Comparison of ENCODE assay signal across 8 cellular contexts in the genomic region with DNA sequence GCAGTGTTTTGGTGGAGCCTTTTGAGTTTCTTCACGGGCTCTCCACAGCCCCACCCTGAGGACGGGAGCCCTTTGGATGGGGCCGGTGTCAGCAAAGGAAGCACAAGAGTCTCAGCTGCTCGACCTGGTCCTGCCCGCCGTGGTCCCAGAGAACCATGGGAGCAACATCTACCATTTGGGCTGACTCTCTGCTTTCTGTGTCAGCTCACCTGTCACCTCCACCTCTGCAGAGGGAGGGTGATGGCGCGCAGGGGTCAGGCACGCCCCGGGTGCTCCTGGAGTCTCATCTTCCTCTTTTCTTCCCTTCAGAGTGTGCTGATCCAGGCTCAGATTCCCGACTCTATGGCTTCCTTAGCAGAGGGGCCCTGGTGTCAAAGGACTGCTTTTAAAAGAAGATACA.
DNase-seq lines count a peak whose midpoint lies in the region; TF ChIP-seq lines count a peak whose summit lies in the region.

No MANE protein-coding gene starts in this region.

- POLR2A ChIA-PET in activated CD4-positive, alpha-beta memory T cell treated with anti-CD3 and anti-CD28 coated beads for 36 hours (lab: Charles Lee) = no interaction called here

- H3K4me1 ChIP-seq in GM23248 (ENCODE audit: insufficient read depth) (peaks cover 14% of the 10 kb centered on the region), left ventricle myocardium inferior (peaks cover 37% of the 10 kb centered on the region), skeletal muscle satellite cell (ENCODE audit: control insufficient read depth, insufficient read depth, low read length) (peaks cover 16% of the 10 kb centered on the region)

- intact Hi-C loops in activated CD4-positive, alpha-beta memory T cell treated with anti-CD3 and anti-CD28 coated beads for 36 hours (cut with micrococcal nuclease) = no loop called here
- intact Hi-C loops in left ventricle myocardium inferior (cut with micrococcal nuclease) = no loop called here

- H3K4me1 Mint-ChIP-seq in activated CD4-positive, alpha-beta memory T cell treated with anti-CD3 and anti-CD28 coated beads for 36 hours (ENCODE audit: low read depth) = peaks cover 24% of the 10 kb centered on the region

- H3K9me2 ChIP-seq in GM23248 (ENCODE audit: insufficient read depth) = no peaks in the 10 kb centered on the region

- peak overlapping the region; percentile 33 for H3K27ac Mint-ChIP-seq in activated CD4-positive, alpha-beta memory T cell treated with anti-CD3 and anti-CD28 coated beads for 36 hours

- CTCF ChIA-PET in activated CD4-positive, alpha-beta memory T cell treated with anti-CD3 and anti-CD28 coated beads for 36 hours (lab: Charles Lee) = no interaction called here

- no peaks in the 10 kb centered on the region for H3K9me3 ChIP-seq in GM23248 (ENCODE audit: low read depth)
- no peaks in the 10 kb centered on the region for H3K9me3 ChIP-seq in left ventricle myocardium inferior (replicated peaks)
- no peaks in the 10 kb centered on the region for H3K9me3 ChIP-seq in skeletal muscle satellite cell (replicated peaks; ENCODE audit: low read length)

- H4K20me1 ChIP-seq in GM23248 (ENCODE audit: insufficient read depth) = no peaks in the 10 kb centered on the region

- H2AFZ ChIP-seq in GM23248 = no peak overlapping the region

- H3K36me3 Mint-ChIP-seq in activated CD4-positive, alpha-beta memory T cell treated with anti-CD3 and anti-CD28 coated beads for 36 hours = peaks cover 14% of the 10 kb centered on the region

- peaks cover 17% of the 10 kb centered on the region; the same call in 1 of the 2 replicates for H3F3A ChIP-seq in GM23248 (ENCODE audit: insufficient read depth)

- peak overlapping the region; percentile 98 for H3K27ac ChIP-seq in GM23248
- H3K27ac ChIP-seq in left ventricle myocardium inferior (replicated peaks) = peak overlapping the region; percentile 88

- in situ Hi-C loops in GM23248 (cut with MboI) = no loop called here

- DNase-seq in GM23248 (no peak), left ventricle myocardium inferior (no peak), hippocampal formation (lab: John Stamatoyannopoulos, UW) (no peak), T-helper 9 cell (no peak), DMS 273 (lab: John Stamatoyannopoulos, UW; ENCODE audit: unreplicated experiment) (no peak), DMS114 treated with DMSO at 0.1 percent for 48 hours (lab: John Stamatoyannopoulos, UW; ENCODE audit: unreplicated experiment) (no peak)
- no peak for DNase-seq in activated CD4-positive, alpha-beta memory T cell treated with anti-CD3 and anti-CD28 coated beads for 36 hours

- H3K27me3 Mint-ChIP-seq in activated CD4-positive, alpha-beta memory T cell treated with anti-CD3 and anti-CD28 coated beads for 36 hours = no peaks in the 10 kb centered on the region

- H3K36me3 ChIP-seq in GM23248 (ENCODE audit: low read depth) (no peaks in the 10 kb centered on the region), left ventricle myocardium inferior (no peaks in the 10 kb centered on the region), skeletal muscle satellite cell (ENCODE audit: insufficient read depth, low read length) (no peaks in the 10 kb centered on the region)

- H3K4me3 Mint-ChIP-seq in activated CD4-positive, alpha-beta memory T cell treated with anti-CD3 and anti-CD28 coated beads for 36 hours = no peak overlapping the region

- 48% methylated on average over 11 of the region's 11 CpGs for WGBS in GM23248 (ENCODE audit: low coverage in 1 of 2, low lambda C conversion rate in 2 of 2, missing lambda C conversion rate in 2 of 2), 2 experiments

- H3K9me3 Mint-ChIP-seq in activated CD4-positive, alpha-beta memory T cell treated with anti-CD3 and anti-CD28 coated beads for 36 hours = no peaks in the 10 kb centered on the region

- H3K4me2 ChIP-seq in GM23248 (ENCODE audit: unreplicated experiment) = peak overlapping the region; percentile 28
- H3K4me2 ChIP-seq in skeletal muscle satellite cell (ENCODE audit: low read length) = no peak overlapping the region

- H3K4me3 ChIP-seq in GM23248 (no peak overlapping the region), left ventricle myocardium inferior (no peak overlapping the region), skeletal muscle satellite cell (ENCODE audit: low read length) (no peak overlapping the region)

- H3K27me3 ChIP-seq in GM23248 (replicated peaks; ENCODE audit: insufficient read depth) (no peaks in the 10 kb centered on the region), left ventricle myocardium inferior (ENCODE audit: low read depth) (no peaks in the 10 kb centered on the region), skeletal muscle satellite cell (ENCODE audit: control insufficient read depth, insufficient read depth, low read length) (peaks cover 7% of the 10 kb centered on the region)

- TF ChIP-seq CTCF in left ventricle myocardium inferior (IDR thresholded peaks at IDR 0.05; ENCODE audit: borderline replicate concordance) = no peak

- H3K79me2 ChIP-seq in GM23248 (ENCODE audit: insufficient read depth) = no peaks in the 10 kb centered on the region

- H3K9ac ChIP-seq in GM23248 (peak overlapping the region; percentile 46), skeletal muscle satellite cell (ENCODE audit: low read depth, low read length) (peak overlapping the region; percentile 29)
